ENCODE assay signal across 1 cellular context in the genomic region with DNA sequence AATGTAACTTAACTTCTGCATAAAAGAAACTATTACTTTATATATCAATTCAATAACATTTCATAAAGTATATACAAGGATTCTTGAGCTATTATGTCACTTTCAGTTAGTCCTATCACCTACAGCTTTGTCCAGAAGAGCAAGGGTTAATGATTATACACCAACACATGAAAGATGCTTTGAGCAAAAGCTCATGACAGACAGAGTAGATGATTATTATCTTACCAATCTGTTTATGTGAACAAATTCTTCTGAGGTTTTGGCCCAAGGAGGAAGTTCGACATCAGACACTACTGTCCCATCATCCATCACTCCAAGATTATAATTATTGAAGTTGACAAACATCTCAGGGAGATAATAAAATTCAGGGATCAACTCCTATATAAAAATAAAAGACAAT.
TF ChIP-seq lines count a peak whose summit lies in the region.

No MANE protein-coding gene starts in this region.

TF ChIP-seq in K562, 482 proteins besides CTCF, POLR2A, EP300 and RAD21:
- TF ChIP-seq THAP12 (CRISPR knock-in tag; IDR thresholded peaks at IDR 0.05) = no peak
- TF ChIP-seq RBM14 (IDR thresholded peaks at IDR 0.05; ENCODE audit: borderline replicate concordance, insufficient read depth, low read depth, low read length) = no peak
- TF ChIP-seq, protein P1, sequence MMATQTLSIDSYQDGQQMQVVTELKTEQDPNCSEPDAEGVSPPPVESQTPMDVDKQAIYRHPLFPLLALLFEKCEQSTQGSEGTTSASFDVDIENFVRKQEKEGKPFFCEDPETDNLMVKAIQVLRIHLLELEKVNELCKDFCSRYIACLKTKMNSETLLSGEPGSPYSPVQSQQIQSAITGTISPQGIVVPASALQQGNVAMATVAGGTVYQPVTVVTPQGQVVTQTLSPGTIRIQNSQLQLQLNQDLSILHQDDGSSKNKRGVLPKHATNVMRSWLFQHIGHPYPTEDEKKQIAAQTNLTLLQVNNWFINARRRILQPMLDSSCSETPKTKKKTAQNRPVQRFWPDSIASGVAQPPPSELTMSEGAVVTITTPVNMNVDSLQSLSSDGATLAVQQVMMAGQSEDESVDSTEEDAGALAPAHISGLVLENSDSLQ (IDR thresholded peaks at IDR 0.05) = 0 out of 2 replicates have a peak, but pooled peaks have one; percentile 9
TF ChIP-seq in K562: peak in this region for 1.
